ENCODE assay signal across 9 cellular contexts in the genomic region with DNA sequence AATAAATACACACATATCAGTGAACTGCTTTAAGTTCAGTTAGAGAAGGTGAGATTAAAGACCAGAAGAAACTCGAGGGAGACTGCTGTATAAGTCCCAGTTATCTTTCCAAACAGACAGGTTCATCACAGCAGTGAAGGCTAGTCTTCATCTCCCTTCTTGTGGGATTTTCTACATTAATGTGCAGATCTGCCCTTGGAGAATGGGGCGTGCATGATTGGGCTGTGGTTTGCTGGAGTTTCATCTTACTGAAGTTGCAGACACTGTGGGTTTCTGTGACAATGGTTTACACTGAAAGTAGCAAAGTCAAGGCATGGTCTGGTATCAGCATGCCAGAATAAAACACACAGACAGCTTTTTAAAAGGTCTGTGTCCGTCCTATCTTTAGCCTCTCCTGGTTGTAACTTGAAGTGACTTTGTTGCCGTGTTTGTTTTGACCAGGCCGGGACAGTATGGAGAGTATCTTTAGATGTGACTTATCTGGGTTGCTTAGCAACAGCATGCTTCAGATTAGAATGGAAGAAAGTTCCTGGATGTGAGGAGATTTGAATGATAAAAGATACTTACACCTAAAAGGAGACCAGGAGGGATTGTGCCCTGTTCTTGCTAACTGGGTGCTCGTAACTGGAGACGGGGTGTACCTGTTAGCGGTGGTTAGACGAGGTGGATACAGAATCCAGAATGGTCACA. TPM values are rescaled to one million over a fixed set of nuclear protein-coding genes. Genes with fewer than 3 reads are reported as not detected.
A peak's percentile ranks its signal among the peaks of the same experiment; 100 is the strongest.
DNase-seq lines count a peak whose midpoint lies in the region; ATAC-seq, FAIRE-seq and TF ChIP-seq lines count a peak whose summit lies in the region.
"Had no signal": no experiment of that assay in that cellular context is flagged by ENCODE, and none has a peak within 500 bp of the region (broad histone marks: within the 10 kb centered on the region; RNA-seq: fewer than 3 reads in every experiment).

No MANE protein-coding gene starts in this region.

- no peak for ATAC-seq in HepG2
- no peak for ATAC-seq in esophagus mucosa

- DNase-seq in activated naive CD4-positive, alpha-beta T cell treated with Interleukin-2 at 50 U/mL for 16 hours: peak; percentile 31
- no peak for DNase-seq in activated naive CD4-positive, alpha-beta T cell (lab: John Stamatoyannopoulos, UW)
- DNase-seq in amniotic epithelial cell (ENCODE audit: low read depth): peak; percentile 28
- DNase-seq in HepG2 (ENCODE audit: low spot score): no peak
- DNase-seq in transverse colon: no peak
- no peak for DNase-seq in NOMO-1 treated with DMSO at 0.1 percent for 48 hours (lab: John Stamatoyannopoulos, UW; ENCODE audit: unreplicated experiment)
- DNase-seq in ecto neural progenitor cell (ENCODE audit: low spot score): no peak

- POLR2A ChIA-PET in HepG2 (lab: Yijun Ruan, JAX): interaction anchor here (2.8 kb wide), 1 partner anchor 16 kb away, joined by 46 read pairs; a partner anchor contains a TSS

- no peak overlapping the region for H2AFZ ChIP-seq in HepG2 (ENCODE audit: low read length)

- CTCF ChIA-PET in HepG2 (lab: Yijun Ruan, JAX; ENCODE audit: low intra/inter-chr PET ratio, low total read pairs): no interaction called here

- TF ChIP-seq RAD21 in HepG2 (CRISPR knock-in tag; IDR thresholded peaks at IDR 0.05): no peak

- H3K4me2 ChIP-seq in HepG2 (ENCODE audit: low read depth, low read length): peak overlapping the region; percentile 91

- H3K9ac ChIP-seq in HepG2 (ENCODE audit: insufficient read depth, low read depth, low read length): peak overlapping the region; percentile 56

- no peaks in the 10 kb centered on the region for H3K9me3 ChIP-seq in HepG2 (ENCODE audit: low read length)
- no peaks in the 10 kb centered on the region for H3K9me3 ChIP-seq in transverse colon

- peaks cover 66% of the 10 kb centered on the region for H3K4me1 ChIP-seq in HepG2 (ENCODE audit: insufficient read depth, low read length)
- peaks cover 38 to 78% (median 54%) of the 10 kb centered on the region in 4 donors for H3K4me1 ChIP-seq in transverse colon

- intact Hi-C loops in HepG2 (cut with micrococcal nuclease; ENCODE audit: unreplicated experiment) (loop anchor here (1.0 to 5.0 kb wide), 4 partner anchors 17 to 58 kb away; a partner anchor contains a TSS), transverse colon (cut with DNase I; ENCODE audit: low total_unique reads) (loop anchor here (2.0 to 5.0 kb wide), 2 partner anchors 59 to 167 kb away; a partner anchor contains a TSS)

- no peaks in the 10 kb centered on the region; a peak in 1 of 5 replicates for H3K27me3 ChIP-seq in HepG2 (ENCODE audit: control insufficient read depth in 1 of 2, insufficient read depth in 2 of 2, low read length in 2 of 2)
- H3K27me3 ChIP-seq in transverse colon: no peaks in the 10 kb centered on the region

- BruUV-seq in HepG2 (replicated peaks; lab: Mats Ljungman, UMichigan): no TSS peak

- FAIRE-seq in HepG2 (lab: Jason Lieb, UNC): no peak
- FAIRE-seq: TTC549 had no signal

- H3K4me3 ChIP-seq in HepG2 (replicated peaks in 1 of 3; ENCODE audit: insufficient read depth in 1 of 3, low read depth in 2 of 3, low read length in 3 of 3): peak overlapping the region; percentile 74 to 93 (median 92)
- H3K4me3 ChIP-seq in transverse colon: peak overlapping the region in 3 of 4 donors; percentile 81 to 95 (median 83)

- H3K79me2 ChIP-seq in HepG2 (ENCODE audit: insufficient read depth, low read length): peaks cover 63% of the 10 kb centered on the region

- TF ChIP-seq POLR2A in HepG2 (IDR thresholded peaks at IDR 0.05; ENCODE audit: insufficient read depth in 1 of 2, low read depth in 2 of 2, low read length in 2 of 2) (no peak), transverse colon (IDR thresholded peaks at IDR 0.05) (no peak)

- TF ChIP-seq CTCF in HepG2 (CRISPR knock-in tag; IDR thresholded peaks at IDR 0.05): no peak
- no peak for TF ChIP-seq CTCF in transverse colon (IDR thresholded peaks at IDR 0.05)

- peak overlapping the region; percentile 91 for H3K27ac ChIP-seq in HepG2 (ENCODE audit: extremely low read length, insufficient read depth, low read length)
- H3K27ac ChIP-seq in transverse colon: peak overlapping the region; percentile 94 to 99 (median 96)

- peaks cover 45% of the 10 kb centered on the region for H4K20me1 ChIP-seq in HepG2 (ENCODE audit: insufficient read depth, low read length)

- 27% methylated on average over 9 of the region's 9 CpGs for WGBS in HepG2 (ENCODE audit: low lambda C conversion rate)
- WGBS in transverse colon (ENCODE audit: low coverage in 1 of 2), 2 donors: 40 to 45% methylated on average over 6 to 9 of the region's 9 CpGs

- TF ChIP-seq EP300 in HepG2 (IDR thresholded peaks at IDR 0.05; ENCODE audit: low read depth in 2 of 2, low read length in 2 of 2) (no peak), HepG2 (CRISPR knock-in tag; IDR thresholded peaks at IDR 0.05; ENCODE audit: borderline replicate concordance) (no peak), transverse colon (IDR thresholded peaks at IDR 0.05; ENCODE audit: low read depth) (no peak)

- in situ Hi-C loops in HepG2 (cut with HindIII; ENCODE audit: extremely low pct_ligation_motif_present, low pct_unique_long_range_greater_than_20kb) (no loop called here), transverse colon (cut with MboI; ENCODE audit: low pct_ligation_motif_present in 1 of 4, low pct_unique_long_range_greater_than_20kb in 1 of 4, low sequenced_read_pairs in 3 of 4) (no loop called here)

- H3K36me3 ChIP-seq in HepG2 (replicated peaks in 1 of 2; ENCODE audit: control insufficient read depth in 1 of 2, insufficient read depth in 2 of 2, low read length in 2 of 2) (no peaks in the 10 kb centered on the region; a peak in 1 of 5 replicates), transverse colon (no peaks in the 10 kb centered on the region)

RNA-seq across cellular contexts. Expression of a gene that starts 16.1 kb away (rescaled TPM):
- total RNA-seq in HepG2 (2016; rRNA removed; fragmentation: Illumina TruSeq; extraction: Trizol): 14.7 and 16.9 TPM in 2 replicates
- 13.0 and 15.0 TPM in 2 replicates for total RNA-seq in HepG2 (2016; cell fraction: cytosol; rRNA removed; fragmentation: Illumina TruSeq; extraction: Trizol; ENCODE audit: low read depth)
- 13.7 and 14.1 TPM in 2 replicates for total RNA-seq in HepG2 (2016; cell fraction: insoluble cytoplasmic fraction; rRNA removed; fragmentation: Illumina TruSeq; extraction: Trizol)
- 21.1 and 21.2 TPM in 2 replicates for total RNA-seq in HepG2 (2016; cell fraction: membrane; rRNA removed; fragmentation: Illumina TruSeq; extraction: Trizol)
- total RNA-seq in HepG2 (2016; cell fraction: nucleus; rRNA removed; fragmentation: Illumina TruSeq; extraction: Trizol): 17.3 and 20.1 TPM in 2 replicates
- polyA plus RNA-seq in HepG2 (2011; rRNA removed): 29.9 and 32.0 TPM in 2 replicates
- 19.5 and 30.9 TPM in 2 replicates for polyA plus RNA-seq in HepG2 (2011; cell fraction: cytosol; rRNA removed)
- 47.2 and 62.5 TPM in 2 replicates for polyA plus RNA-seq in HepG2 (2011; cell fraction: nucleus; rRNA removed)
- polyA plus RNA-seq in HepG2 (2012): 44.9 and 50.3 TPM in 2 replicates
- polyA plus RNA-seq in HepG2 (2016; cell fraction: cytosol; fragmentation: Illumina TruSeq; extraction: Trizol; ENCODE audit: low read depth): 21.5 and 26.6 TPM in 2 replicates
- 42.7 and 56.8 TPM in 2 replicates for polyA plus RNA-seq in HepG2 (2016; cell fraction: insoluble cytoplasmic fraction; fragmentation: Illumina TruSeq; extraction: Trizol; ENCODE audit: low read depth)
- polyA plus RNA-seq in HepG2 (2016; cell fraction: membrane; fragmentation: Illumina TruSeq; extraction: Trizol; ENCODE audit: low read depth): 47.4 and 51.4 TPM in 2 replicates
- 68.2 and 80.3 TPM in 2 replicates for polyA plus RNA-seq in HepG2 (2016; cell fraction: nucleus; fragmentation: Illumina TruSeq; extraction: Trizol; ENCODE audit: insufficient read depth, low read depth)
- polyA minus RNA-seq in HepG2 (2011; rRNA and poly(A)+ RNA removed; ENCODE audit: low replicate concordance): 16.6 and 30.8 TPM in 2 replicates
- polyA minus RNA-seq in HepG2 (2011; cell fraction: cytosol; rRNA and poly(A)+ RNA removed): 13.0 and 19.4 TPM in 2 replicates
- 26.0 and 27.7 TPM in 2 replicates for polyA minus RNA-seq in HepG2 (2011; cell fraction: nucleus; rRNA and poly(A)+ RNA removed)
- total RNA-seq in transverse colon: 100 to 1,000 TPM in 1 of 4 donors, 10 to 100 TPM in 3; 57.3 to 247 (median 72.9) TPM
- 24.5 TPM for total RNA-seq in esophagus mucosa

RNA-seq across cellular contexts. Expression of a gene that starts 16.2 kb away (rescaled TPM):
- total RNA-seq in HepG2 (2016; rRNA removed; fragmentation: Illumina TruSeq; extraction: Trizol): 2.4 and 3.8 TPM in 2 replicates
- 0.40 and 0.53 TPM in 2 replicates for total RNA-seq in HepG2 (2016; cell fraction: cytosol; rRNA removed; fragmentation: Illumina TruSeq; extraction: Trizol; ENCODE audit: low read depth)
- total RNA-seq in HepG2 (2016; cell fraction: insoluble cytoplasmic fraction; rRNA removed; fragmentation: Illumina TruSeq; extraction: Trizol): 2.5 and 3.4 TPM in 2 replicates
- 1.6 and 1.7 TPM in 2 replicates for total RNA-seq in HepG2 (2016; cell fraction: membrane; rRNA removed; fragmentation: Illumina TruSeq; extraction: Trizol)
- 3.2 and 3.5 TPM in 2 replicates for total RNA-seq in HepG2 (2016; cell fraction: nucleus; rRNA removed; fragmentation: Illumina TruSeq; extraction: Trizol)
- 1.2 and 1.3 TPM in 2 replicates for polyA plus RNA-seq in HepG2 (2011; rRNA removed)
- 0.58 and 0.96 TPM in 2 replicates for polyA plus RNA-seq in HepG2 (2011; cell fraction: cytosol; rRNA removed)
- polyA plus RNA-seq in HepG2 (2011; cell fraction: nucleus; rRNA removed): 1.4 and 1.8 TPM in 2 replicates
- 1.4 TPM in 2 replicates for polyA plus RNA-seq in HepG2 (2012)
- polyA plus RNA-seq in HepG2 (2016; cell fraction: cytosol; fragmentation: Illumina TruSeq; extraction: Trizol; ENCODE audit: low read depth): 0.08 and 0.10 TPM in 2 replicates
- polyA plus RNA-seq in HepG2 (2016; cell fraction: insoluble cytoplasmic fraction; fragmentation: Illumina TruSeq; extraction: Trizol; ENCODE audit: low read depth): 2.1 and 2.4 TPM in 2 replicates
- polyA plus RNA-seq in HepG2 (2016; cell fraction: membrane; fragmentation: Illumina TruSeq; extraction: Trizol; ENCODE audit: low read depth): 0.49 and 0.58 TPM in 2 replicates
- polyA plus RNA-seq in HepG2 (2016; cell fraction: nucleus; fragmentation: Illumina TruSeq; extraction: Trizol; ENCODE audit: insufficient read depth, low read depth): 3.1 and 3.4 TPM in 2 replicates
- polyA minus RNA-seq in HepG2 (2011; rRNA and poly(A)+ RNA removed; ENCODE audit: low replicate concordance): 1.1 and 1.7 TPM in 2 replicates
- 1.2 and 1.8 TPM in 2 replicates for polyA minus RNA-seq in HepG2 (2011; cell fraction: cytosol; rRNA and poly(A)+ RNA removed)
- polyA minus RNA-seq in HepG2 (2011; cell fraction: nucleus; rRNA and poly(A)+ RNA removed): 3.9 and 5.2 TPM in 2 replicates
- 1 to 10 TPM in 2 of 4 donors, under 1 TPM in 2; 0.37 to 2.4 (median 0.91) TPM for total RNA-seq in transverse colon
- total RNA-seq in esophagus mucosa: 1.00 TPM

RNA-seq across cellular contexts. Expression of a gene that starts 35.7 kb away (rescaled TPM):
- total RNA-seq in HepG2 (2016; rRNA removed; fragmentation: Illumina TruSeq; extraction: Trizol): not detected in 2 replicates
- total RNA-seq in HepG2 (2016; cell fraction: cytosol; rRNA removed; fragmentation: Illumina TruSeq; extraction: Trizol; ENCODE audit: low read depth): not detected in 2 replicates
- not detected in 2 replicates for total RNA-seq in HepG2 (2016; cell fraction: insoluble cytoplasmic fraction; rRNA removed; fragmentation: Illumina TruSeq; extraction: Trizol)
- not detected in 2 replicates for total RNA-seq in HepG2 (2016; cell fraction: membrane; rRNA removed; fragmentation: Illumina TruSeq; extraction: Trizol)
- not detected in 2 replicates for total RNA-seq in HepG2 (2016; cell fraction: nucleus; rRNA removed; fragmentation: Illumina TruSeq; extraction: Trizol)
- not detected in 2 replicates for polyA plus RNA-seq in HepG2 (2011; rRNA removed)
- polyA plus RNA-seq in HepG2 (2011; cell fraction: cytosol; rRNA removed): not detected in 2 replicates
- polyA plus RNA-seq in HepG2 (2011; cell fraction: nucleus; rRNA removed): not detected in 2 replicates
- polyA plus RNA-seq in HepG2 (2012): not detected in 2 replicates
- polyA plus RNA-seq in HepG2 (2016; cell fraction: cytosol; fragmentation: Illumina TruSeq; extraction: Trizol; ENCODE audit: low read depth): not detected in 2 replicates
- not detected in 2 replicates for polyA plus RNA-seq in HepG2 (2016; cell fraction: insoluble cytoplasmic fraction; fragmentation: Illumina TruSeq; extraction: Trizol; ENCODE audit: low read depth)
- polyA plus RNA-seq in HepG2 (2016; cell fraction: membrane; fragmentation: Illumina TruSeq; extraction: Trizol; ENCODE audit: low read depth): not detected in 2 replicates
- not detected in 2 replicates for polyA plus RNA-seq in HepG2 (2016; cell fraction: nucleus; fragmentation: Illumina TruSeq; extraction: Trizol; ENCODE audit: insufficient read depth, low read depth)
- not detected in 2 replicates for polyA minus RNA-seq in HepG2 (2011; rRNA and poly(A)+ RNA removed; ENCODE audit: low replicate concordance)
- polyA minus RNA-seq in HepG2 (2011; cell fraction: cytosol; rRNA and poly(A)+ RNA removed): not detected in 2 replicates
- polyA minus RNA-seq in HepG2 (2011; cell fraction: nucleus; rRNA and poly(A)+ RNA removed): not detected in 2 replicates
- not detected for total RNA-seq in transverse colon
- not detected for total RNA-seq in esophagus mucosa

RNA-seq across cellular contexts. Expression of a gene that starts 41.3 kb away (rescaled TPM):
- total RNA-seq in HepG2 (2016; rRNA removed; fragmentation: Illumina TruSeq; extraction: Trizol) (19.5 and 25.9 TPM in 2 replicates), transverse colon (10 to 100 TPM in 1 of 4 donors, 1 to 10 TPM in 3; 3.4 to 84.0 (median 8.4) TPM), esophagus mucosa (8.0 TPM)
- 11.0 and 15.5 TPM in 2 replicates for total RNA-seq in HepG2 (2016; cell fraction: cytosol; rRNA removed; fragmentation: Illumina TruSeq; extraction: Trizol; ENCODE audit: low read depth)
- 18.5 and 28.6 TPM in 2 replicates for total RNA-seq in HepG2 (2016; cell fraction: insoluble cytoplasmic fraction; rRNA removed; fragmentation: Illumina TruSeq; extraction: Trizol)
- 6.7 and 9.0 TPM in 2 replicates for total RNA-seq in HepG2 (2016; cell fraction: membrane; rRNA removed; fragmentation: Illumina TruSeq; extraction: Trizol)
- total RNA-seq in HepG2 (2016; cell fraction: nucleus; rRNA removed; fragmentation: Illumina TruSeq; extraction: Trizol): 12.3 and 17.1 TPM in 2 replicates
- polyA plus RNA-seq in HepG2 (2011; rRNA removed): 3.5 and 6.0 TPM in 2 replicates
- polyA plus RNA-seq in HepG2 (2011; cell fraction: cytosol; rRNA removed): 2.9 and 3.9 TPM in 2 replicates
- 1.9 and 4.4 TPM in 2 replicates for polyA plus RNA-seq in HepG2 (2011; cell fraction: nucleus; rRNA removed)
- polyA plus RNA-seq in HepG2 (2012): 5.2 and 6.8 TPM in 2 replicates
- polyA plus RNA-seq in HepG2 (2016; cell fraction: cytosol; fragmentation: Illumina TruSeq; extraction: Trizol; ENCODE audit: low read depth): 3.4 and 3.8 TPM in 2 replicates
- 22.5 and 28.8 TPM in 2 replicates for polyA plus RNA-seq in HepG2 (2016; cell fraction: insoluble cytoplasmic fraction; fragmentation: Illumina TruSeq; extraction: Trizol; ENCODE audit: low read depth)
- polyA plus RNA-seq in HepG2 (2016; cell fraction: membrane; fragmentation: Illumina TruSeq; extraction: Trizol; ENCODE audit: low read depth): 5.0 and 5.3 TPM in 2 replicates
- polyA plus RNA-seq in HepG2 (2016; cell fraction: nucleus; fragmentation: Illumina TruSeq; extraction: Trizol; ENCODE audit: insufficient read depth, low read depth): 12.9 and 20.1 TPM in 2 replicates
- polyA minus RNA-seq in HepG2 (2011; rRNA and poly(A)+ RNA removed; ENCODE audit: low replicate concordance): 3.6 and 12.3 TPM in 2 replicates
- polyA minus RNA-seq in HepG2 (2011; cell fraction: cytosol; rRNA and poly(A)+ RNA removed): 5.9 and 8.1 TPM in 2 replicates
- polyA minus RNA-seq in HepG2 (2011; cell fraction: nucleus; rRNA and poly(A)+ RNA removed): 6.7 and 9.6 TPM in 2 replicates

RNA-seq across cellular contexts. Expression of a gene that starts 58.5 kb away (rescaled TPM):
- total RNA-seq in HepG2 (2016; rRNA removed; fragmentation: Illumina TruSeq; extraction: Trizol): 10.0 and 10.6 TPM in 2 replicates
- 2.3 and 2.9 TPM in 2 replicates for total RNA-seq in HepG2 (2016; cell fraction: cytosol; rRNA removed; fragmentation: Illumina TruSeq; extraction: Trizol; ENCODE audit: low read depth)
- total RNA-seq in HepG2 (2016; cell fraction: insoluble cytoplasmic fraction; rRNA removed; fragmentation: Illumina TruSeq; extraction: Trizol): 8.6 and 9.8 TPM in 2 replicates
- 5.3 and 6.9 TPM in 2 replicates for total RNA-seq in HepG2 (2016; cell fraction: membrane; rRNA removed; fragmentation: Illumina TruSeq; extraction: Trizol)
- total RNA-seq in HepG2 (2016; cell fraction: nucleus; rRNA removed; fragmentation: Illumina TruSeq; extraction: Trizol): 7.5 and 7.9 TPM in 2 replicates
- polyA plus RNA-seq in HepG2 (2011; rRNA removed): 7.6 and 8.3 TPM in 2 replicates
- 6.7 and 7.2 TPM in 2 replicates for polyA plus RNA-seq in HepG2 (2011; cell fraction: cytosol; rRNA removed)
- polyA plus RNA-seq in HepG2 (2011; cell fraction: nucleus; rRNA removed): 10.2 and 10.4 TPM in 2 replicates
- 5.3 and 5.5 TPM in 2 replicates for polyA plus RNA-seq in HepG2 (2012)
- 1.2 and 1.5 TPM in 2 replicates for polyA plus RNA-seq in HepG2 (2016; cell fraction: cytosol; fragmentation: Illumina TruSeq; extraction: Trizol; ENCODE audit: low read depth)
- polyA plus RNA-seq in HepG2 (2016; cell fraction: insoluble cytoplasmic fraction; fragmentation: Illumina TruSeq; extraction: Trizol; ENCODE audit: low read depth): 13.0 and 14.1 TPM in 2 replicates
- 3.8 and 5.6 TPM in 2 replicates for polyA plus RNA-seq in HepG2 (2016; cell fraction: membrane; fragmentation: Illumina TruSeq; extraction: Trizol; ENCODE audit: low read depth)
- 11.0 and 12.3 TPM in 2 replicates for polyA plus RNA-seq in HepG2 (2016; cell fraction: nucleus; fragmentation: Illumina TruSeq; extraction: Trizol; ENCODE audit: insufficient read depth, low read depth)
- 8.0 and 11.1 TPM in 2 replicates for polyA minus RNA-seq in HepG2 (2011; rRNA and poly(A)+ RNA removed; ENCODE audit: low replicate concordance)
- 4.4 and 4.9 TPM in 2 replicates for polyA minus RNA-seq in HepG2 (2011; cell fraction: cytosol; rRNA and poly(A)+ RNA removed)
- polyA minus RNA-seq in HepG2 (2011; cell fraction: nucleus; rRNA and poly(A)+ RNA removed): 12.1 and 13.3 TPM in 2 replicates
- total RNA-seq in transverse colon: 10 to 100 TPM in 2 of 4 donors, 1 to 10 TPM in 2; 7.9 to 14.8 (median 11.4) TPM
- total RNA-seq in esophagus mucosa: 4.0 TPM

Comparison
In these comparisons a context has a peak if more than half of its experiments do, and no peak if none do; other contexts are left out.
1. DNase-seq: peak in activated naive CD4-positive, alpha-beta T cell treated with Interleukin-2 at 50 U/mL for 16 hours (single experiment) and amniotic epithelial cell (single experiment); none in activated naive CD4-positive, alpha-beta T cell (0 of 4), HepG2 (single experiment), transverse colon (single experiment), NOMO-1 treated with DMSO at 0.1 percent for 48 hours (single experiment) and ecto neural progenitor cell (single experiment).